Comparison of ENCODE assay signal across 8 cellular contexts in the genomic region with DNA sequence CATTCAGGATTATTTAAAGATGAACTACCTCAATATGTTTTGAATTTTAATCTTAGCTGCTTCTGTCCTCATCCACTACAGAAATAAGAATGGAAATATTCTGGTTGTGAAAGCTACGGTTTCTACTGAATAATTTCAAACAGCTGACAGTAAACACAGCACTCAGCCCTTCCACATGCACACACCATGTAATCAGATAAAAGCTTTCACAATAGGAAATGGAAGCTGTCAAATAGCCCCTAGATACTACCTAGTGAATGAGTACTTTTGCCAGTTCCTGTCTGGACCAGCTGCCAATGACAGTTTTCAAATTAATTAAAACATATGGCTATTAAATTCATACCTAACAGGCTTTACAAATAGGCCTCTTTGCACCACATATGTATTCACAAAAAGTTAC.
DNase-seq lines count a peak whose midpoint lies in the region; ATAC-seq lines count a peak whose summit lies in the region.

No MANE protein-coding gene starts in this region.

- DNase-seq in EH (ENCODE audit: low read depth) = peak; percentile 15
- peak; percentile 2 for DNase-seq in NCI-H345 treated with DMSO at 0.1 percent for 48 hours (lab: John Stamatoyannopoulos, UW; ENCODE audit: unreplicated experiment)
- DNase-seq in fibroblast of gingiva (ENCODE audit: low read depth) = peak; percentile 69
- no peak for DNase-seq in SW480 (ENCODE audit: low spot score)
- DNase-seq in effector CD4-positive, alpha-beta T cell = no peak
- no peak for DNase-seq in stimulated activated CD4-positive, alpha-beta T cell treated with anti-CD3 and anti-CD28 coated beads, Interleukin-4, amount 100 ng/mL, for 1 hour

- peak; percentile 89 for ATAC-seq in HG02678 (IDR thresholded peaks at IDR 0.05; ENCODE audit: unreplicated experiment)
- no peak for ATAC-seq in GM19035 (IDR thresholded peaks at IDR 0.05; ENCODE audit: unreplicated experiment)

Comparison
In these comparisons a context has a peak if more than half of its experiments do, and no peak if none do; other contexts are left out.
1. DNase-seq: peak in EH (single experiment), NCI-H345 treated with DMSO at 0.1 percent for 48 hours (single experiment) and fibroblast of gingiva (single experiment); none in SW480 (single experiment), effector CD4-positive, alpha-beta T cell (single experiment) and stimulated activated CD4-positive, alpha-beta T cell treated with anti-CD3 and anti-CD28 coated beads, Interleukin-4, amount 100 ng/mL, for 1 hour (single experiment).